13 cellular contexts compared by ENCODE assay signal in the genomic region with DNA sequence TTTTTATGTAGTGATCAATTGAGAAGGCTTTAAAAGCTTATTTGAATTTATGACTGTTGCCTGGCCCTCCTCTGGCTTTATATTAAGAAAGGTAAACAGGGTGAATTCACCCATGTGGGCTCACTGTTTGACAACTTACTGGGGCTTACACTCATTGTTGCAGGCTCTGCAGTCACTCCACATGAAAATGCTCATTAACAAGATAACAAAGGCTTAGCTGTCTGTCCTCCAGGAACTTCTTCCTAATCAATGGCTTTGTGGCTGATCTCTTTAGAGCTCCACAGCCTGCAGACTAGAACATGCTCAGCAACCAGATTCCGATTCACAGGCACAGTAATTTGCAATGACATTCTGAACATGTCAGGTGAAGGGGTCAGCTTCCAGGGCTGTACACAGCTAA.
"Had no signal": no experiment of that assay in that cellular context is flagged by ENCODE, and none has a peak within 500 bp of the region (broad histone marks: within the 10 kb centered on the region; RNA-seq: fewer than 3 reads in every experiment).

No MANE protein-coding gene starts in this region.

- H3K27me3 ChIP-seq: pancreas had no signal

- H3K4me3 Mint-ChIP-seq: activated CD4-positive, alpha-beta memory T cell treated with anti-CD3 and anti-CD28 coated beads for 36 hours; activated naive CD8-positive, alpha-beta T cell treated with anti-CD3 and anti-CD28 coated beads, Interleukin-2, amount 10 ng/mL, durations not matched to agents 7 days and 5 days; dendritic cell treated with granulocyte-macrophage colony-stimulating factor and Interleukin-4, amounts not matched to agents 40 ng/mL and 50 ng/mL, for 4 days had no signal

- H3K4me1 ChIP-seq: pancreas had no signal

- H3K27ac ChIP-seq: pancreas, skin epidermis had no signal

- H3K36me3 Mint-ChIP-seq: activated CD4-positive, alpha-beta memory T cell treated with anti-CD3 and anti-CD28 coated beads for 36 hours; activated naive CD8-positive, alpha-beta T cell treated with anti-CD3 and anti-CD28 coated beads, Interleukin-2, amount 10 ng/mL, durations not matched to agents 7 days and 5 days had no signal

- H3K9me3 ChIP-seq: pancreas had no signal

- DNase-seq: activated CD4-positive, alpha-beta memory T cell treated with anti-CD3 and anti-CD28 coated beads for 36 hours; activated CD4-positive, CD25-positive, alpha-beta regulatory T cell treated with anti-CD3 and anti-CD28 coated beads, Interleukin-2, amount 50 U/mL, for 72 hours; activated gamma-delta T cell treated with Interleukin-2 at 50 U/mL for 16 hours; activated naive CD8-positive, alpha-beta T cell treated with anti-CD3 and anti-CD28 coated beads, Interleukin-2, amount 10 ng/mL, durations not matched to agents 7 days and 5 days; activated T-cell treated with anti-CD3 and anti-CD28 coated beads, Interleukin-2, amount 50 U/mL, for 48 hours; anterior cingulate cortex; cerebellar nuclear complex; hypothalamus; left ventricle myocardium superior; pancreas; T-helper 2 cell had no signal

- H3K4me3 ChIP-seq: pancreas, skin epidermis had no signal

- H3K36me3 ChIP-seq: pancreas had no signal

- ATAC-seq: left ventricle myocardium superior, pancreas had no signal

- H3K9me3 Mint-ChIP-seq: activated CD4-positive, alpha-beta memory T cell treated with anti-CD3 and anti-CD28 coated beads for 36 hours; activated naive CD8-positive, alpha-beta T cell treated with anti-CD3 and anti-CD28 coated beads, Interleukin-2, amount 10 ng/mL, durations not matched to agents 7 days and 5 days; dendritic cell treated with granulocyte-macrophage colony-stimulating factor and Interleukin-4, amounts not matched to agents 40 ng/mL and 50 ng/mL, for 4 days had no signal

- H3K27ac Mint-ChIP-seq: activated CD4-positive, alpha-beta memory T cell treated with anti-CD3 and anti-CD28 coated beads for 36 hours; activated naive CD8-positive, alpha-beta T cell treated with anti-CD3 and anti-CD28 coated beads, Interleukin-2, amount 10 ng/mL, durations not matched to agents 7 days and 5 days; dendritic cell treated with granulocyte-macrophage colony-stimulating factor and Interleukin-4, amounts not matched to agents 40 ng/mL and 50 ng/mL, for 4 days had no signal

- H3K27me3 Mint-ChIP-seq: activated CD4-positive, alpha-beta memory T cell treated with anti-CD3 and anti-CD28 coated beads for 36 hours had no signal
